ENCODE assay signal across 23 cellular contexts in genomic region chrX:104183685-104184084, GRCh38. TPM values are rescaled to one million over a fixed set of nuclear protein-coding genes. Genes with fewer than 3 reads are reported as not detected.
DNase-seq lines count a peak whose midpoint lies in the region; ATAC-seq lines count a peak whose summit lies in the region.
"Had no signal": no experiment of that assay in that cellular context is flagged by ENCODE, and none has a peak within 500 bp of the region (broad histone marks: within the 10 kb centered on the region; RNA-seq: fewer than 3 reads in every experiment).

No MANE protein-coding gene starts in this region.

- H3K9me3 ChIP-seq in T-helper 17 cell (ENCODE audit: control insufficient read depth, low read length, poor library complexity, severe bottlenecking) = no peaks in the 10 kb centered on the region
- H3K9me3 ChIP-seq: Caco-2, HAP-1, SJCRH30 had no signal

- no peak overlapping the region for H3K27ac Mint-ChIP-seq in activated T-cell treated with anti-CD3 and anti-CD28 coated beads, Interleukin-2, amount 50 U/mL, for 72 hours
- H3K27ac Mint-ChIP-seq in T-helper 17 cell = peak overlapping the region; percentile 63
- H3K27ac Mint-ChIP-seq in stimulated activated effector memory CD8-positive, alpha-beta T cell treated with anti-CD3 and anti-CD28 coated beads, Interleukin-12 subunit alpha, Interleukin-12 subunit beta, amount 100 ng/mL, for 72 hours = peak overlapping the region; percentile 74
- H3K27ac Mint-ChIP-seq: GM23338, IgD-negative memory B cell had no signal

- H3K27me3 Mint-ChIP-seq in activated T-cell treated with anti-CD3 and anti-CD28 coated beads, Interleukin-2, amount 50 U/mL, for 72 hours (ENCODE audit: low read depth) = peaks cover 7% of the 10 kb centered on the region
- no peaks in the 10 kb centered on the region for H3K27me3 Mint-ChIP-seq in T-helper 17 cell
- H3K27me3 Mint-ChIP-seq: CD4-positive, alpha-beta memory T cell; IgD-negative memory B cell had no signal

- DNase-seq in NCI-H82 (lab: John Stamatoyannopoulos, UW) (peak; percentile 11), NCI-H82 treated with DMSO at 0.1 percent for 48 hours (lab: John Stamatoyannopoulos, UW; ENCODE audit: unreplicated experiment) (no peak), activated T-cell treated with anti-CD3 and anti-CD28 coated beads for 4 hours (no peak), T-helper 17 cell (no peak), HuH-7 (ENCODE audit: low spot score) (no peak), NCI-H748 treated with DMSO at 0.1 percent for 48 hours (lab: John Stamatoyannopoulos, UW) (no peak)
- DNase-seq in activated T-cell treated with anti-CD3 and anti-CD28 coated beads, Interleukin-2, amount 50 U/mL, for 72 hours = no peak
- DNase-seq in stimulated activated effector memory CD8-positive, alpha-beta T cell treated with anti-CD3 and anti-CD28 coated beads, Interleukin-12 subunit alpha, Interleukin-12 subunit beta, amount 100 ng/mL, for 72 hours (ENCODE audit: low spot score in 2 of 2) = no peak
- DNase-seq: Caco-2; CD4-positive, alpha-beta memory T cell; DMS 273 treated with DMSO at 0.1 percent for 48 hours; DMS79 treated with DMSO at 0.1 percent for 48 hours; NCI-H1105; NCI-H146; NCI-H2029 treated with DMSO at 0.1 percent for 48 hours; NCI-H2171; NCI-H345; NCI-H524; OCI-M1; SJCRH30 had no signal

- peak; percentile 75 to 94 for ATAC-seq in activated T-cell treated with anti-CD3 and anti-CD28 coated beads, Interleukin-2, amount 50 U/mL, for 72 hours (replicated peaks in 1 of 2)
- ATAC-seq in T-helper 17 cell = no peak
- peak; percentile 98 for ATAC-seq in stimulated activated effector memory CD8-positive, alpha-beta T cell treated with anti-CD3 and anti-CD28 coated beads, Interleukin-12 subunit alpha, Interleukin-12 subunit beta, amount 100 ng/mL, for 72 hours
- ATAC-seq: GM23338 had no signal

- no peaks in the 10 kb centered on the region for H3K9me3 Mint-ChIP-seq in activated T-cell treated with anti-CD3 and anti-CD28 coated beads, Interleukin-2, amount 50 U/mL, for 72 hours
- no peaks in the 10 kb centered on the region for H3K9me3 Mint-ChIP-seq in stimulated activated effector memory CD8-positive, alpha-beta T cell treated with anti-CD3 and anti-CD28 coated beads, Interleukin-12 subunit alpha, Interleukin-12 subunit beta, amount 100 ng/mL, for 72 hours
- H3K9me3 Mint-ChIP-seq: CD4-positive, alpha-beta memory T cell; GM23338; IgD-negative memory B cell had no signal

- no peak overlapping the region for H3K4me3 Mint-ChIP-seq in activated T-cell treated with anti-CD3 and anti-CD28 coated beads, Interleukin-2, amount 50 U/mL, for 72 hours
- no peak overlapping the region for H3K4me3 Mint-ChIP-seq in T-helper 17 cell
- peak overlapping the region; percentile 32 for H3K4me3 Mint-ChIP-seq in stimulated activated effector memory CD8-positive, alpha-beta T cell treated with anti-CD3 and anti-CD28 coated beads, Interleukin-12 subunit alpha, Interleukin-12 subunit beta, amount 100 ng/mL, for 72 hours
- H3K4me3 Mint-ChIP-seq: CD4-positive, alpha-beta memory T cell; GM23338; IgD-negative memory B cell had no signal

- H3K4me1 Mint-ChIP-seq in activated T-cell treated with anti-CD3 and anti-CD28 coated beads, Interleukin-2, amount 50 U/mL, for 72 hours (ENCODE audit: low read depth) = peaks cover 21% of the 10 kb centered on the region
- peaks cover 10% of the 10 kb centered on the region for H3K4me1 Mint-ChIP-seq in T-helper 17 cell
- peaks cover 18% of the 10 kb centered on the region for H3K4me1 Mint-ChIP-seq in stimulated activated effector memory CD8-positive, alpha-beta T cell treated with anti-CD3 and anti-CD28 coated beads, Interleukin-12 subunit alpha, Interleukin-12 subunit beta, amount 100 ng/mL, for 72 hours
- H3K4me1 Mint-ChIP-seq: GM23338 had no signal

- H3K36me3 Mint-ChIP-seq in activated T-cell treated with anti-CD3 and anti-CD28 coated beads, Interleukin-2, amount 50 U/mL, for 72 hours (ENCODE audit: insufficient read depth in 2 of 2) = peaks cover 0 to 8% of the 10 kb centered on the region in 2 donors
- peaks cover 2% of the 10 kb centered on the region for H3K36me3 Mint-ChIP-seq in T-helper 17 cell (ENCODE audit: low read depth)
- H3K36me3 Mint-ChIP-seq in stimulated activated effector memory CD8-positive, alpha-beta T cell treated with anti-CD3 and anti-CD28 coated beads, Interleukin-12 subunit alpha, Interleukin-12 subunit beta, amount 100 ng/mL, for 72 hours = peaks cover 62% of the 10 kb centered on the region

RNA-seq across cellular contexts. Expression of gene FAM199X, which starts 17.4 kb away (rescaled TPM):
- 10 to 100 TPM; 11.8 to 13.5 TPM for total RNA-seq in activated T-cell treated with anti-CD3 and anti-CD28 coated beads, Interleukin-2, amount 50 U/mL, for 72 hours
- 10 to 100 TPM; 14.1 to 15.0 TPM for total RNA-seq in T-helper 17 cell

RNA-seq across cellular contexts. Expression of gene SLC25A53, which starts 26.9 kb away (rescaled TPM):
- 1 to 10 TPM; 3.7 to 3.8 TPM for total RNA-seq in activated T-cell treated with anti-CD3 and anti-CD28 coated beads, Interleukin-2, amount 50 U/mL, for 72 hours
- total RNA-seq in T-helper 17 cell = 1 to 10 TPM; 7.9 to 9.6 TPM
